Comparison of ENCODE assay signal across 1 cellular context in the genomic region with DNA sequence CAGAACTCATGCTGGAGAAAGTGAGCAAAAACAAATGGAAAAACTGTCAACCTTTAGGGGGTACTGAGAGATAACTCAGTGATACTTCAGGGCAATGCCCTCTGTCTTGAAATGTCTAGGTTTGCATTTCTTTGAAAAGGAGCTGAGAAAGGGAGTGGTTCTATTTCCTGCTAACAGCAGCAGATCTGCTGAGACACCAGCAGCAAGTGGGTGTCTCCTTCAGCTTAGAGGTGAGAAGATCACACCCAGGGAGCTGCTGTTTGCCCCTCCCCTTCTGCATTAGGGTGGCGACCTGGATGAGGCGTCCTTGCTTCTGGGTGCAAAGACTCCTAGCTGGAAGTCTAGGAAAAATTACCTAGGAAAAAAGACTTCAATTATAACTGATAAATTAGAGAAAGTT.
TF ChIP-seq lines count a peak whose summit lies in the region.

No MANE protein-coding gene starts in this region.

TF ChIP-seq in K562, 482 proteins besides CTCF, POLR2A, EP300 and RAD21:
- TF ChIP-seq ZNF57 (CRISPR knock-in tag; IDR thresholded peaks at IDR 0.05) (no peak), SREBF1 (IDR thresholded peaks at IDR 0.05; ENCODE audit: borderline replicate concordance, low read depth, low read length) (no peak)
TF ChIP-seq in K562: peak in this region for 0.
